8 cellular contexts compared by ENCODE assay signal in genomic region chr19:8592231-8593009, GRCh38. TPM values are rescaled to one million over a fixed set of nuclear protein-coding genes. Genes with fewer than 3 reads are reported as not detected.
DNase-seq lines count a peak whose midpoint lies in the region; ATAC-seq and TF ChIP-seq lines count a peak whose summit lies in the region.

No MANE protein-coding gene starts in this region.

- peaks cover 0 to 9% of the 10 kb centered on the region in 2 donors for H3K4me1 ChIP-seq in lung (ENCODE audit: control insufficient read depth in 2 of 2, insufficient read depth in 2 of 2, low read length in 2 of 2)

- peaks cover 17% of the 10 kb centered on the region in 2 donors for H3K4me1 Mint-ChIP-seq in effector memory CD8-positive, alpha-beta T cell (ENCODE audit: low read depth in 2 of 2)

- TF ChIP-seq CTCF in AG10803 (conservative IDR thresholded peaks at IDR 0.05; ENCODE audit: low read length) (no peak), lung (IDR thresholded peaks at IDR 0.05; ENCODE audit: control extremely low read depth, extremely low read depth) (no peak)

- 1 to 4% methylated on average over 46 to 55 of the region's 55 CpGs for whole genome bisulfite sequencing in lung, 2 donors

- no peaks in the 10 kb centered on the region for H3K9me3 Mint-ChIP-seq in effector memory CD8-positive, alpha-beta T cell

- ATAC-seq in effector memory CD8-positive, alpha-beta T cell (replicated peaks): peak; percentile 83
- ATAC-seq in lung (ENCODE audit: insufficient read depth, low FRiP score): peak; percentile 82
- ATAC-seq in GM21619 (IDR thresholded peaks at IDR 0.05; ENCODE audit: unreplicated experiment): no peak

- H3K36me3 Mint-ChIP-seq in effector memory CD8-positive, alpha-beta T cell (ENCODE audit: insufficient read depth): peaks cover 17% of the 10 kb centered on the region

- no peaks in the 10 kb centered on the region for H3K27me3 ChIP-seq in lung (ENCODE audit: control insufficient read depth, insufficient read depth)

- DNase-seq in AG10803 (ENCODE audit: low read depth) (peak; percentile 88), M059J (ENCODE audit: low read depth) (peak; percentile 88), lung (ENCODE audit: low spot score) (peak; percentile 88), NCI-H1436 (lab: John Stamatoyannopoulos, UW) (no peak)
- peak; percentile 98 for DNase-seq in activated CD8-positive, alpha-beta memory T cell treated with anti-CD3 and anti-CD28 coated beads for 24 hours
- peak; percentile 90 to 95 (median 95) for DNase-seq in effector memory CD8-positive, alpha-beta T cell
- DNase-seq in stimulated activated CD4-positive, alpha-beta T cell treated with anti-CD3 and anti-CD28 coated beads, Interleukin-4, amount 100 ng/mL, for 24 hours: peak; percentile 95

- no peak overlapping the region for H3K27ac ChIP-seq in lung (ENCODE audit: low read depth in 1 of 2, low read length in 1 of 2)

- H3K27me3 Mint-ChIP-seq in effector memory CD8-positive, alpha-beta T cell: no peaks in the 10 kb centered on the region

- peak overlapping the region; percentile 5 to 75 for H3K27ac Mint-ChIP-seq in effector memory CD8-positive, alpha-beta T cell

- H3K9me3 ChIP-seq in lung (ENCODE audit: control insufficient read depth in 2 of 2, insufficient read depth in 1 of 2, low read length in 1 of 2): peaks cover 0 to 16% of the 10 kb centered on the region in 2 donors

- peak overlapping the region; percentile 77 to 82 for H3K4me3 Mint-ChIP-seq in effector memory CD8-positive, alpha-beta T cell

- peaks cover 0 to 9% of the 10 kb centered on the region in 2 donors for H3K36me3 ChIP-seq in lung (ENCODE audit: control insufficient read depth in 2 of 2, insufficient read depth in 2 of 2, low read length in 2 of 2)

- H3K4me3 ChIP-seq in AG10803 (ENCODE audit: low read length): peak overlapping the region; percentile 53
- H3K4me3 ChIP-seq in lung: no peak overlapping the region

RNA-seq across cellular contexts. Expression of gene MYO1F, which starts 15.2 kb away (rescaled TPM):
- total RNA-seq in M059J (2014; rRNA removed; shearing (Covaris generic)): 0.15 and 0.25 TPM in 2 replicates
- total RNA-seq in lung: 100 to 1,000 TPM in 1 of 2 donors, 10 to 100 TPM in 1; 23.4 to 100 TPM
- 100 to 1,000 TPM in 1 of 2 donors, 10 to 100 TPM in 1; 46.1 to 127 TPM for polyA plus RNA-seq in lung

RNA-seq across cellular contexts. Expression of gene ADAMTS10, which starts 18.1 kb away (rescaled TPM):
- total RNA-seq in M059J (2014; rRNA removed; shearing (Covaris generic)): 3.4 and 5.4 TPM in 2 replicates
- 10 to 100 TPM; 13.1 to 44.1 TPM for total RNA-seq in lung
- polyA plus RNA-seq in lung: 10 to 100 TPM in 1 of 2 donors, 1 to 10 TPM in 1; 9.1 to 17.5 TPM

RNA-seq across cellular contexts. Expression of gene NFILZ, which starts 38.0 kb away (rescaled TPM):
- not detected in 2 replicates for total RNA-seq in M059J (2014; rRNA removed; shearing (Covaris generic))
- total RNA-seq in lung: not detected
- not detected for polyA plus RNA-seq in lung

Comparison
In these comparisons a context has a peak if more than half of its experiments do, and no peak if none do; other contexts are left out.
1. RNA of gene MYO1F, which starts 15.2 kb away (total RNA-seq): 23.4 to 100 TPM in lung; 0.15 to 0.25 TPM in M059J; every median in the first group is over 10 times any median in the second.